ENCODE assay signal across 19 cellular contexts in the genomic region with DNA sequence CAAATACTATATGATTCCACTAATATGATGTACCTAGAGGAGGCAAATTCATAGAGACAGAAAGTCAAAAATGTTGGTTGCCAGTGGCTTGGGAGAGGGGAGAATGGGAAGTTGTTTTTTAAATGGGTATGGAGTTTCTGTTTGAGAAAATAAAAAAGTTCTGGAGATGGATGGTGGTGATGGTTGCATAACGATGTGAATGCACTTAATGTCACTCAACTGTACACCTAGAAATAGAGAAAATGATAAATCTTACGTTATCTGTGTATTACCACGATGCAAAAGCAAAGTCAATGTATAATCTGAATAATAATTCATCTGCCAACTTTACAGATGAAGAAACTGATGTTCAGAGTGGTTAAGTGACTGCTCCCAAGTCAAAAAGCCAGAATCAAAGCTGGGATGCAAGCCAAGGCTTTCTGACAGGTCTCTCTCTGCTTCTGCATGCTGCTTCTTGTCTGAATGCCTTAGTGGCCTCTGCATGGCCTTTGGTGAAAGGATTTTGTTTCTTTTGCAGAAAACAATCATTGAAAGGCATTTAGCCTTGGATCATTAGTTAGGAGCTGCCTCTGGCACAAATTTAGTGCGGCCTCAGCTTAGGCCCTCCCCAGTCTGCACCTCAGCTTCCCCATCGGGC. TPM values are rescaled to one million over a fixed set of nuclear protein-coding genes. Genes with fewer than 3 reads are reported as not detected.
DNase-seq lines count a peak whose midpoint lies in the region; ATAC-seq, FAIRE-seq and TF ChIP-seq lines count a peak whose summit lies in the region.
"Had no signal": no experiment of that assay in that cellular context is flagged by ENCODE, and none has a peak within 500 bp of the region (broad histone marks: within the 10 kb centered on the region; RNA-seq: fewer than 3 reads in every experiment).

No MANE protein-coding gene starts in this region.

- TF ChIP-seq EP300 in H1 (IDR thresholded peaks at IDR 0.05; ENCODE audit: borderline replicate concordance in 1 of 2, low read depth in 2 of 2, low read length in 2 of 2) = no peak

- no peak overlapping the region for H2BK120ac ChIP-seq in H1 (replicated peaks; ENCODE audit: low read depth, low read length)

- H3K27ac ChIP-seq in GM23338 (ENCODE audit: low read depth) = no peak overlapping the region
- H3K27ac ChIP-seq in H1 (ENCODE audit: low read depth, low read length) = no peak overlapping the region
- no peak overlapping the region for H3K27ac ChIP-seq in ascending aorta
- H3K27ac ChIP-seq: KMS-11, SJCRH30 had no signal

- H3K27me3 ChIP-seq in Caco-2 (replicated peaks; ENCODE audit: control insufficient read depth, insufficient read depth, low read length) = no peaks in the 10 kb centered on the region
- H3K27me3 ChIP-seq in GM23338 (ENCODE audit: insufficient read depth) = no peaks in the 10 kb centered on the region
- no peaks in the 10 kb centered on the region for H3K27me3 ChIP-seq in H1 (replicated peaks in 1 of 4; ENCODE audit: control insufficient read depth in 3 of 4, extremely low read depth in 1 of 4, insufficient read depth in 3 of 4, low read length in 3 of 4)
- no peaks in the 10 kb centered on the region for H3K27me3 ChIP-seq in ascending aorta
- H3K27me3 ChIP-seq: SJCRH30 had no signal

- H3K36me3 ChIP-seq in Caco-2 (ENCODE audit: control insufficient read depth, insufficient read depth, low read length) (no peaks in the 10 kb centered on the region), GM23338 (ENCODE audit: insufficient read depth) (no peaks in the 10 kb centered on the region), H1 (ENCODE audit: control insufficient read depth in 2 of 4, insufficient read depth in 4 of 4, low read length in 3 of 4) (no peaks in the 10 kb centered on the region), ascending aorta (no peaks in the 10 kb centered on the region)
- H3K36me3 ChIP-seq: SJCRH30 had no signal

- H3K4me3 Mint-ChIP-seq in Caco-2 (ENCODE audit: unreplicated experiment) = no peak overlapping the region
- no peak overlapping the region for H3K4me3 Mint-ChIP-seq in GM23338
- no peak overlapping the region for H3K4me3 Mint-ChIP-seq in nephron
- H3K4me3 Mint-ChIP-seq in activated CD8-positive, alpha-beta T cell treated with anti-CD3 and anti-CD28 coated beads, Interleukin-2, amount 10 ng/mL, durations not matched to agents 7 days and 5 days = no peak overlapping the region
- H3K4me3 Mint-ChIP-seq: CD14-positive monocyte had no signal

- H2BK5ac ChIP-seq in H1 (ENCODE audit: low read depth, low read length) = no peak overlapping the region

- H3K9me3 Mint-ChIP-seq in Caco-2 (ENCODE audit: unreplicated experiment) (peaks cover 29% of the 10 kb centered on the region), GM23338 (peaks cover 19% of the 10 kb centered on the region), nephron (peaks cover 24% of the 10 kb centered on the region)
- H3K9me3 Mint-ChIP-seq in activated CD8-positive, alpha-beta T cell treated with anti-CD3 and anti-CD28 coated beads, Interleukin-2, amount 10 ng/mL, durations not matched to agents 7 days and 5 days (ENCODE audit: insufficient read depth) = peaks cover 12% of the 10 kb centered on the region

- H4K20me1 ChIP-seq in GM23338 (replicated peaks; ENCODE audit: insufficient read depth) (no peaks in the 10 kb centered on the region), H1 (replicated peaks in 1 of 2; ENCODE audit: control insufficient read depth in 1 of 2, insufficient read depth in 2 of 2, low read length in 2 of 2) (no peaks in the 10 kb centered on the region)

- H4K8ac ChIP-seq in H1 (ENCODE audit: extremely low read depth, insufficient read depth, low read length) = no peak overlapping the region

- H3K27ac Mint-ChIP-seq in Caco-2 (ENCODE audit: unreplicated experiment) (peak overlapping the region; percentile 13), GM23338 (no peak overlapping the region), nephron (peak overlapping the region; percentile 3 to 38 (median 25))
- no peak overlapping the region for H3K27ac Mint-ChIP-seq in activated CD8-positive, alpha-beta T cell treated with anti-CD3 and anti-CD28 coated beads, Interleukin-2, amount 10 ng/mL, durations not matched to agents 7 days and 5 days
- H3K27ac Mint-ChIP-seq: CD14-positive monocyte had no signal

- POLR2A ChIA-PET in Caco-2 (lab: Charles Lee) = no interaction called here
- POLR2A ChIA-PET in H1 (lab: Charles Lee; ENCODE audit: partially characterized antibody) = interaction anchor here (0.6 kb wide), 1 partner anchor 19 kb away, joined by 3 read pairs; no protein-coding TSS in a partner anchor
- POLR2A ChIA-PET in activated CD8-positive, alpha-beta T cell treated with anti-CD3 and anti-CD28 coated beads, Interleukin-2, amount 10 ng/mL, durations not matched to agents 7 days and 5 days (lab: Charles Lee) = no interaction called here

- no peak overlapping the region for H2BK12ac ChIP-seq in H1 (ENCODE audit: low read depth, low read length)

- H3K4me3 ChIP-seq in Caco-2 (ENCODE audit: low read depth, low read length) (no peak overlapping the region), GM23338 (no peak overlapping the region), H1 (ENCODE audit: extremely low read depth in 1 of 4, insufficient read depth in 2 of 4, low read depth in 3 of 4, low read length in 4 of 4) (no peak overlapping the region), ascending aorta (no peak overlapping the region)
- H3K4me3 ChIP-seq: SJCRH30 had no signal

- no peak overlapping the region for H4K5ac ChIP-seq in H1 (ENCODE audit: insufficient read length, low read depth, low read length)

- H3K4me1 Mint-ChIP-seq in Caco-2 (ENCODE audit: low read depth, unreplicated experiment) (peaks cover 50% of the 10 kb centered on the region), GM23338 (peaks cover 62% of the 10 kb centered on the region), nephron (peaks cover 64% of the 10 kb centered on the region)
- no peaks in the 10 kb centered on the region for H3K4me1 Mint-ChIP-seq in activated CD8-positive, alpha-beta T cell treated with anti-CD3 and anti-CD28 coated beads, Interleukin-2, amount 10 ng/mL, durations not matched to agents 7 days and 5 days (ENCODE audit: low read depth)
- H3K4me1 Mint-ChIP-seq: CD14-positive monocyte had no signal

- H3K23ac ChIP-seq in H1 (ENCODE audit: insufficient read length) = no peak overlapping the region

- no peak overlapping the region for H3K9ac ChIP-seq in H1 (replicated peaks in 1 of 4; ENCODE audit: extremely low read depth in 1 of 4, low read depth in 3 of 4, low read length in 3 of 4)
- H3K9ac ChIP-seq: KMS-11 had no signal

- no peak overlapping the region for H4K91ac ChIP-seq in H1 (replicated peaks; ENCODE audit: insufficient read length, low read length)

- no peaks in the 10 kb centered on the region for H3K9me2 ChIP-seq in GM23338 (ENCODE audit: insufficient read depth)

- 0 out of 2 replicates have a peak overlapping the region, but pooled peaks have one; percentile 76 for H2BK15ac ChIP-seq in H1 (ENCODE audit: low read length)

- H3K4me2 ChIP-seq in GM23338 (no peak overlapping the region), H1 (ENCODE audit: insufficient read depth in 1 of 2, low read depth in 2 of 2, low read length in 2 of 2) (no peak overlapping the region)
- H3K4me2 ChIP-seq: KMS-11 had no signal

- no peak for DNase-seq in Caco-2
- DNase-seq in GM23338 (ENCODE audit: low spot score) = no peak
- DNase-seq in H1 (ENCODE audit: low read depth in 1 of 2, low spot score in 2 of 2) = no peak
- no peak for DNase-seq in activated CD8-positive, alpha-beta T cell treated with anti-CD3 and anti-CD28 coated beads, Interleukin-2, amount 10 ng/mL, durations not matched to agents 7 days and 5 days
- no peak for DNase-seq in NCI-H1417 (lab: John Stamatoyannopoulos, UW)
- no peak for DNase-seq in stimulated activated CD4-positive, alpha-beta T cell treated with anti-CD3 and anti-CD28 coated beads, Interleukin-1b, Interleukin-23, amount 100 ng/mL, for 48 hours
- DNase-seq in ascending aorta (ENCODE audit: low spot score in 2 of 2) = no peak
- DNase-seq: NCI-H1092; NCI-H1694 treated with DMSO at 0.1 percent for 48 hours; NCI-H2107; NK-92 treated with Interleukin-12 subunit alpha and Interleukin-12 subunit beta, amount 100 ng/mL, for 24 hours; OCI-M1; RPMI8226; SJCRH30 had no signal

- H3K14ac ChIP-seq in H1 (ENCODE audit: insufficient read length) = no peak overlapping the region

- H2AFZ ChIP-seq in GM23338 = peak overlapping the region; percentile 53; the same call in 1 of the 2 replicates
- H2AFZ ChIP-seq in H1 (ENCODE audit: low read length) = no peak overlapping the region

- WGBS in H1 (ENCODE audit: extremely low coverage in 1 of 2, insufficient coverage in 1 of 2, insufficient read length in 1 of 2, insufficient replicate concordance in 2 of 2, low coverage in 1 of 2, low lambda C conversion rate in 2 of 2, missing lambda C conversion rate in 1 of 2), 2 experiments = 84% methylated on average over 5 of the region's 5 CpGs; no CpG with 5 or more reads in 1 of the 2 experiments

- no peak overlapping the region for H2BK20ac ChIP-seq in H1 (ENCODE audit: low read length)

- H3K4ac ChIP-seq in H1 (replicated peaks; ENCODE audit: insufficient read length, low read depth, low read length) = no peak overlapping the region

- CTCF ChIA-PET in Caco-2 (lab: Charles Lee) (no interaction called here), H1 (lab: Charles Lee; ENCODE audit: partially characterized antibody) (interaction anchor here (0.6 to 1.8 kb wide), 4 partner anchors 10 to 343 kb away, joined by 3 to 4 read pairs (median 4); no protein-coding TSS in a partner anchor)
- CTCF ChIA-PET in activated CD8-positive, alpha-beta T cell treated with anti-CD3 and anti-CD28 coated beads, Interleukin-2, amount 10 ng/mL, durations not matched to agents 7 days and 5 days (lab: Charles Lee) = no interaction called here

- H3K36me3 Mint-ChIP-seq in Caco-2 (ENCODE audit: insufficient read depth, unreplicated experiment) (peaks cover 7% of the 10 kb centered on the region), GM23338 (ENCODE audit: low read depth) (peaks cover 20% of the 10 kb centered on the region; the same call in 2 of the 3 replicates), nephron (ENCODE audit: low read depth) (peaks cover 14% of the 10 kb centered on the region)
- H3K36me3 Mint-ChIP-seq in activated CD8-positive, alpha-beta T cell treated with anti-CD3 and anti-CD28 coated beads, Interleukin-2, amount 10 ng/mL, durations not matched to agents 7 days and 5 days (ENCODE audit: low read depth) = no peaks in the 10 kb centered on the region
- H3K36me3 Mint-ChIP-seq: CD14-positive monocyte had no signal

- H3K18ac ChIP-seq in H1 (ENCODE audit: extremely low read depth, low read length) = no peak overlapping the region

- peaks cover 7% of the 10 kb centered on the region; the same call in 1 of the 2 replicates for H3K9me3 ChIP-seq in Caco-2
- 0 out of 4 replicates have a peak, but pooled peaks cover 0 to 4% of the 10 kb centered on the region in 2 experiments for H3K9me3 ChIP-seq in H1 (ENCODE audit: insufficient read depth in 2 of 2, low read depth in 1 of 2, low read length in 1 of 2)
- peaks cover 0 to 7% of the 10 kb centered on the region in 2 donors for H3K9me3 ChIP-seq in ascending aorta

- no peaks in the 10 kb centered on the region for H3K79me2 ChIP-seq in GM23338 (replicated peaks; ENCODE audit: insufficient read depth)
- no peaks in the 10 kb centered on the region for H3K79me2 ChIP-seq in H1 (ENCODE audit: control insufficient read depth in 1 of 2, insufficient read depth in 2 of 2, low read length in 2 of 2)

- BruUV-seq in Caco-2 (replicated peaks; lab: Mats Ljungman, UMichigan) = no TSS peak

- TF ChIP-seq CTCF in Caco-2 (IDR thresholded peaks at IDR 0.05; ENCODE audit: insufficient read depth in 1 of 2, low read depth in 1 of 2, low read length in 1 of 2, severe bottlenecking in 1 of 2, unreplicated experiment in 1 of 2) = no peak
- TF ChIP-seq CTCF in GM23338 (conservative IDR thresholded peaks at IDR 0.05; ENCODE audit: low read depth in 2 of 2) = no peak
- no peak for TF ChIP-seq CTCF in H1 (IDR thresholded peaks at IDR 0.05; ENCODE audit: control extremely low read depth in 1 of 3, insufficient read depth in 1 of 3, low read depth in 1 of 3, low read length in 3 of 3)
- TF ChIP-seq CTCF in nephron (IDR thresholded peaks at IDR 0.05; ENCODE audit: unreplicated experiment in 3 of 3) = no peak
- no peak for TF ChIP-seq CTCF in ascending aorta (IDR thresholded peaks at IDR 0.05)

- H3K27me3 Mint-ChIP-seq in Caco-2 (ENCODE audit: insufficient read depth, unreplicated experiment) (no peaks in the 10 kb centered on the region), GM23338 (ENCODE audit: insufficient read depth, low read depth, poor library complexity) (peaks cover 10% of the 10 kb centered on the region), nephron (ENCODE audit: low read depth) (no peaks in the 10 kb centered on the region)
- no peaks in the 10 kb centered on the region for H3K27me3 Mint-ChIP-seq in activated CD8-positive, alpha-beta T cell treated with anti-CD3 and anti-CD28 coated beads, Interleukin-2, amount 10 ng/mL, durations not matched to agents 7 days and 5 days (ENCODE audit: low read depth)

- FAIRE-seq in H1 (lab: Jason Lieb, UNC) = no peak

- no peak for TF ChIP-seq RAD21 in H1 (IDR thresholded peaks at IDR 0.05 in 1 of 2, conservative IDR thresholded peaks at IDR 0.05 in 1 of 2; ENCODE audit: low read depth in 2 of 2, low read length in 2 of 2)

- peaks cover 44% of the 10 kb centered on the region for H3K4me1 ChIP-seq in Caco-2
- peaks cover 49% of the 10 kb centered on the region for H3K4me1 ChIP-seq in GM23338 (ENCODE audit: insufficient read depth)
- H3K4me1 ChIP-seq in H1 (replicated peaks in 1 of 4; ENCODE audit: control insufficient read depth in 3 of 4, insufficient read depth in 4 of 4, low read length in 3 of 4) = peaks cover 6 to 34% (median 26%) of the 10 kb centered on the region in 4 experiments
- H3K4me1 ChIP-seq in ascending aorta = no peaks in the 10 kb centered on the region

- no peak overlapping the region for H2AK5ac ChIP-seq in H1 (ENCODE audit: low read depth, low read length)

- H3F3A ChIP-seq in GM23338 (replicated peaks; ENCODE audit: low read depth) = no peaks in the 10 kb centered on the region

- no peak for ATAC-seq in GM23338
- no peak for ATAC-seq in activated CD8-positive, alpha-beta T cell treated with anti-CD3 and anti-CD28 coated beads, Interleukin-2, amount 10 ng/mL, durations not matched to agents 7 days and 5 days
- ATAC-seq: HCT116 had no signal

- no peak for TF ChIP-seq POLR2A in H1 (IDR thresholded peaks at IDR 0.05; ENCODE audit: control extremely low read depth in 1 of 2, low read depth in 2 of 2, low read length in 2 of 2)

- no peaks in the 10 kb centered on the region; the same call in 1 of the 2 replicates for H3K23me2 ChIP-seq in H1 (ENCODE audit: low read depth, low read length)

- H3K79me1 ChIP-seq in H1 (ENCODE audit: low read depth, low read length) = no peaks in the 10 kb centered on the region

- intact Hi-C loops in Caco-2 (cut with micrococcal nuclease; ENCODE audit: unreplicated experiment) (loop anchor here (5.0 kb wide), 1 partner anchor 97 kb away; no protein-coding TSS in a partner anchor), ascending aorta (cut with DNase I) (no loop called here)

- H3K56ac ChIP-seq in H1 (replicated peaks; ENCODE audit: insufficient read length, low read depth, low read length) = no peak overlapping the region

RNA-seq across cellular contexts. Expression of gene MYCN, which starts 46.5 kb away (rescaled TPM):
- total RNA-seq in Caco-2 (2022) (46.6 and 54.4 TPM in 2 replicates), ascending aorta (not detected)
- total RNA-seq in GM23338 (2014; rRNA removed; shearing (Covaris generic)) = 145 and 161 TPM in 2 replicates
- polyA plus RNA-seq in GM23338 (2016; fragmentation: Nextera tagmentation; extraction: Ambion mirVana) (50.8 and 60.8 TPM in 2 replicates), H1 (2011; rRNA removed) (87.8 and 100 TPM in 2 replicates)
- 137 and 142 TPM in 2 replicates for total RNA-seq in H1 (2021; fragmentation: NEBNext Ultra II Directional; extraction: Animal tissue kit (Norgen Biotek cat#: 25700))
- 90.7 TPM for polyA plus RNA-seq in H1 (2011; cell fraction: cytosol; rRNA removed)
- 82.0 TPM for polyA plus RNA-seq in H1 (2011; cell fraction: nucleus; rRNA removed)
- polyA plus RNA-seq in H1 (2012, experiment 1 of 2) = 85.1 to 103 TPM (median 94.3 TPM) in 4 replicates
- polyA plus RNA-seq in H1 (2012, experiment 2 of 2) = 144 TPM
- 90.2 TPM for polyA plus RNA-seq in H1 (2013, experiment 1 of 2)
- polyA plus RNA-seq in H1 (2013, experiment 2 of 2) = 86.8 TPM
- 51.6 and 92.6 TPM in 2 replicates for polyA minus RNA-seq in H1 (2011; rRNA and poly(A)+ RNA removed)
- polyA minus RNA-seq in H1 (2011; cell fraction: cytosol; rRNA and poly(A)+ RNA removed) = 57.2 TPM
- 35.0 TPM for polyA minus RNA-seq in H1 (2011; cell fraction: nucleus; rRNA and poly(A)+ RNA removed)
- total RNA-seq in activated CD8-positive, alpha-beta T cell treated with anti-CD3 and anti-CD28 coated beads, Interleukin-2, amount 10 ng/mL, durations not matched to agents 7 days and 5 days = not detected
- total RNA-seq: M059J had no signal
- polyA plus RNA-seq: CD14-positive monocyte had no signal

Comparison
In these comparisons a context has a peak if more than half of its experiments do, and no peak if none do; other contexts are left out.
1. H3K27ac Mint-ChIP-seq: peak in Caco-2 (single experiment) and nephron (3 of 3); none in GM23338 (single experiment) and activated CD8-positive, alpha-beta T cell treated with anti-CD3 and anti-CD28 coated beads, Interleukin-2, amount 10 ng/mL, durations not matched to agents 7 days and 5 days (single experiment).
2. RNA of gene MYCN, which starts 46.5 kb away (total RNA-seq): 145 to 161 TPM in GM23338, 137 to 142 TPM in H1 and 46.6 to 54.4 TPM in Caco-2; not detected in activated CD8-positive, alpha-beta T cell treated with anti-CD3 and anti-CD28 coated beads, Interleukin-2, amount 10 ng/mL, durations not matched to agents 7 days and 5 days and not detected in ascending aorta (single experiment); every median in the first group is over 10 times any median in the second.